ENCODE assay signal across 11 cellular contexts in the genomic region with DNA sequence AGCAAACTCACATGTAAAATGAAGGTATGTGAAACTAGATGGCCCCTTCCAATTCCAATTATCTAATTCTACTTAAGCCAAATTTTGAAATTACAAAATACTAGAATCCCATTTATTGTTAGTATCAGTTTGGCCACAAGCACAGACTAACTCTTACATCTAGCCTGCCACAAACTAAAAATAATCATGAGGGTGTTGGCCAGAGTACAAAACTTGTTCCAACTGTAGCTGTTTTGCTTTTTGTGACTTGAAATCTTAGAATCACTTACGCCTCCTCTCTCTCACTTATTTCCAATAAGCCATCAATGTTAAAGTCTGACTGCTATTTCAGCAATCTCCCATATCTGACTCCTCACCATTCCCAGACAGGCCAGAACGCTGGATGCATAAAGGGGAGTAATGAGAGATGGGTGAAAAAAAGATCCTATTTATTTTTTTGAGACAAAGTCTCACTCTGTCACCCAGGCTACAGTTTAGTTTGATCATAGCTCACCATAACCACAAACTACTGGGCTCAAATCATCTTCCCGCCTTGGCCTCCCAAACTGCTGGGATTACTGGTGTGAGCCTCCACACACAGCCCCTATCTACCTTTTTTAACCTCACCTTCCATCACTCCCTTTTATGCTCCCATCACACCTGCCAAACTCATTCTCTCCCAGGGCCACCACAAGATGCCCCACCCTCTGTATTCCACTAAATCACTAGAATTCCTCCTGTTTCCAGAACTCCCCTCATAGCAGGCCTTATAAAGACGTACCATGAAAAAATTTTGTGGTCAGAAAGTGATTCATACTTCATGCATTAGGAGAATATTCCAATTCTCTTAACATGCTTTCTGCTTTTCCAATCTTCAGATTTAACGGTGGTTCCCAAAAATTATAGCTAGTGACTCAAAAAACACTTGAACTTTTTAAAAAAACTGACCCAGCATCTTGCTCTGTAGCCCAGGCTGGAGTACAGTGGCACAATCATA. TPM values are rescaled to one million over a fixed set of nuclear protein-coding genes. Genes with fewer than 3 reads are reported as not detected.
DNase-seq lines count a peak whose midpoint lies in the region; ATAC-seq, FAIRE-seq and TF ChIP-seq lines count a peak whose summit lies in the region.
"Had no signal": no experiment of that assay in that cellular context is flagged by ENCODE, and none has a peak within 500 bp of the region (broad histone marks: within the 10 kb centered on the region; RNA-seq: fewer than 3 reads in every experiment).

No MANE protein-coding gene starts in this region.

- DNase-seq in GM19239 (ENCODE audit: insufficient read length, low spot score): no peak
- DNase-seq in left cardiac atrium: no peak
- DNase-seq in testis: peak; percentile 27
- DNase-seq in KG1 (lab: John Stamatoyannopoulos, UW): no peak
- no peak for DNase-seq in stimulated activated CD4-positive, alpha-beta T cell treated with anti-CD3 and anti-CD28 coated beads, Interleukin-4, amount 100 ng/mL, for 24 hours
- DNase-seq: activated CD8-positive, alpha-beta T cell treated with anti-CD3 and anti-CD28 coated beads, Interleukin-2, amount 10 ng/mL, durations not matched to agents 7 days and 5 days; NCI-H446 treated with DMSO at 0.1 percent for 48 hours had no signal

- no peaks in the 10 kb centered on the region for H3K36me3 ChIP-seq in testis (ENCODE audit: low read depth, missing control alignments)

- no peak for TF ChIP-seq POLR2A in testis (IDR thresholded peaks at IDR 0.05)

- H3K4me1 ChIP-seq in testis: peaks cover 15% of the 10 kb centered on the region

- H3K9me3 Mint-ChIP-seq in activated T-helper 17 cell treated with anti-CD3 and anti-CD28 coated beads, Interleukin-2, amount 50 U/mL, for 72 hours: no peaks in the 10 kb centered on the region

- peak; percentile 44 to 61 for ATAC-seq in left cardiac atrium
- no peak for ATAC-seq in HG03439 (IDR thresholded peaks at IDR 0.05; ENCODE audit: unreplicated experiment)
- no peak for ATAC-seq in activated T-helper 17 cell treated with anti-CD3 and anti-CD28 coated beads, Interleukin-2, amount 50 U/mL, for 72 hours (replicated peaks)
- ATAC-seq: activated CD8-positive, alpha-beta T cell treated with anti-CD3 and anti-CD28 coated beads, Interleukin-2, amount 10 ng/mL, durations not matched to agents 7 days and 5 days had no signal

- peaks cover 5% of the 10 kb centered on the region for H3K4me1 Mint-ChIP-seq in activated T-helper 17 cell treated with anti-CD3 and anti-CD28 coated beads, Interleukin-2, amount 50 U/mL, for 72 hours

- H3K27me3 ChIP-seq in testis: no peaks in the 10 kb centered on the region

- H3K4me3 ChIP-seq in testis: no peak overlapping the region
- H3K4me3 ChIP-seq: skin epidermis had no signal

- peak overlapping the region; percentile 22 for H3K27ac ChIP-seq in angular gyrus (ENCODE audit: low read depth, low read length)
- H3K27ac ChIP-seq in testis: peak overlapping the region; percentile 11 to 68

- intact Hi-C loops in left cardiac atrium (cut with DNase I) (loop anchor here in 1 of 2 donors (5.0 kb wide), 1 partner anchor 35 kb away; the partner anchor contains the start of gene ATOSA), testis (cut with DNase I; ENCODE audit: low total_unique reads) (no loop called here)

- H3K27me3 Mint-ChIP-seq in activated T-helper 17 cell treated with anti-CD3 and anti-CD28 coated beads, Interleukin-2, amount 50 U/mL, for 72 hours: no peaks in the 10 kb centered on the region

- H3K27ac Mint-ChIP-seq in activated T-helper 17 cell treated with anti-CD3 and anti-CD28 coated beads, Interleukin-2, amount 50 U/mL, for 72 hours: no peak overlapping the region
- H3K27ac Mint-ChIP-seq: activated CD8-positive, alpha-beta T cell treated with anti-CD3 and anti-CD28 coated beads, Interleukin-2, amount 10 ng/mL, durations not matched to agents 7 days and 5 days had no signal

- no peak for TF ChIP-seq CTCF in testis (IDR thresholded peaks at IDR 0.05)

- 53 to 58% methylated on average over 5 of the region's 5 CpGs for WGBS in testis, 2 donors

- H3K4me3 Mint-ChIP-seq in activated T-helper 17 cell treated with anti-CD3 and anti-CD28 coated beads, Interleukin-2, amount 50 U/mL, for 72 hours: no peak overlapping the region
- H3K4me3 Mint-ChIP-seq: activated CD8-positive, alpha-beta T cell treated with anti-CD3 and anti-CD28 coated beads, Interleukin-2, amount 10 ng/mL, durations not matched to agents 7 days and 5 days had no signal

- peak; percentile 61 for FAIRE-seq in GM19239 (lab: Jason Lieb, UNC)

- no peaks in the 10 kb centered on the region for H3K9me3 ChIP-seq in testis

- peaks cover 48% of the 10 kb centered on the region for H3K36me3 Mint-ChIP-seq in activated T-helper 17 cell treated with anti-CD3 and anti-CD28 coated beads, Interleukin-2, amount 50 U/mL, for 72 hours (ENCODE audit: low read depth)

RNA-seq across cellular contexts. Expression of gene ATOSA, which starts 36.5 kb away (rescaled TPM):
- total RNA-seq in left cardiac atrium (10 to 100 TPM; 24.9 to 27.6 TPM), testis (100 to 1,000 TPM; 128 to 129 TPM)
- 37.9 TPM for polyA plus RNA-seq in testis (ENCODE audit: insufficient read depth, low read depth, low replicate concordance)
- total RNA-seq in activated T-helper 17 cell treated with anti-CD3 and anti-CD28 coated beads, Interleukin-2, amount 50 U/mL, for 72 hours: 10 to 100 TPM; 30.7 to 40.6 TPM

Comparison
In these comparisons a context has a peak if more than half of its experiments do, and no peak if none do; other contexts are left out.
1. ATAC-seq: peak in left cardiac atrium (2 of 2); none in HG03439 (single experiment) and activated T-helper 17 cell treated with anti-CD3 and anti-CD28 coated beads, Interleukin-2, amount 50 U/mL, for 72 hours (single experiment).